In the genomic region with DNA sequence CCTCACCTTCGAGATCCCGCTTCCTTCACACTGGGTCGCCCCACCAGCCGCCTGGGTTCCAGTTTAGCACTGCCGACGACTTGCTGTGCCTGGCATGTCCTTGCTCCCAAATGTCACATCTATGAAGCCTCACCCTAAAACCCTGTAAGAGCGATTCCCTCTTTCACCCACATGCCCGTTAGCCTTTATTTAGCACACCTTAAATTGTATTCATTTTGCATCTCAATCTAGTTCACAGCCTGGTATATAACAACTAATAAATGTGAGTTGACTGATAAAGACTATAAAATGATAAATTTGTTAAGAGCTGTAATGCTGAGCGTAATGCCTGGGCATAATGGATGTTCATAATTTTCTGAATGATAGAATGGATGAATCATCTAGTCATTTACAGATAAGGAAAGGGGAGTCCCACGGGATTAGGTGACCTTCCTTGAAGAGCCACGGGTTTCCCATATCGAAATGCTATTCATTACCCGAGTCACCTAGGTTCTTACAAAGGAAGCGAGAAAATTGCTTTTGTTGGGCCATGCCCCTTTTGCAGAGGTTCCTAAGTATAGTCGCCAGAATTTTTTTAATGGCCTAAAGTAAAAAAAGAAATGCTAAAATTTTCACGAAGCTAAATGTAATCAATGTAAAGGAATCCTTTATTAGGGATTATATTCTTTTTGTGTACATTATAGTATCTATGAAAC, we compare ENCODE assay signal across 8 cellular contexts. TPM values are rescaled to one million over a fixed set of nuclear protein-coding genes. Genes with fewer than 3 reads are reported as not detected.
DNase-seq lines count a peak whose midpoint lies in the region; ATAC-seq and TF ChIP-seq lines count a peak whose summit lies in the region.

No MANE protein-coding gene starts in this region.

- peak overlapping the region; percentile 76 for H3K4me3 ChIP-seq in fibroblast of villous mesenchyme (ENCODE audit: low read depth, low read length)
- peak overlapping the region; percentile 74 for H3K4me3 ChIP-seq in smooth muscle cell

- H3K27me3 ChIP-seq in smooth muscle cell (ENCODE audit: low read depth), result no peaks in the 10 kb centered on the region

- intact Hi-C loops in activated naive CD4-positive, alpha-beta T cell treated with anti-CD3 and anti-CD28 coated beads for 36 hours (cut with micrococcal nuclease), result loop anchor here (1.0 to 10.0 kb wide), 6 partner anchors 105 to 1019 kb away; partner anchors contain the start of genes PIR, RBBP7 and SYAP1

- peaks cover 35% of the 10 kb centered on the region for H3K4me1 ChIP-seq in smooth muscle cell (ENCODE audit: low read depth)

- H3K9me3 Mint-ChIP-seq in activated naive CD4-positive, alpha-beta T cell treated with anti-CD3 and anti-CD28 coated beads for 36 hours, result no peaks in the 10 kb centered on the region
- H3K9me3 Mint-ChIP-seq in T-cell, result no peaks in the 10 kb centered on the region

- WGBS in smooth muscle cell (ENCODE audit: low lambda C conversion rate), result 10% methylated on average over 16 of the region's 16 CpGs

- peak overlapping the region; percentile 97 for H2AFZ ChIP-seq in smooth muscle cell (ENCODE audit: low read depth)

- H3K27ac ChIP-seq in smooth muscle cell (ENCODE audit: low read depth), result peak overlapping the region; percentile 72

- CTCF ChIA-PET in activated naive CD4-positive, alpha-beta T cell treated with anti-CD3 and anti-CD28 coated beads for 36 hours (lab: Charles Lee), result no interaction called here
- CTCF ChIA-PET in T-cell (lab: Charles Lee), result interaction anchor here (1.0 to 1.4 kb wide), 5 partner anchors 10 to 181 kb away, joined by 3 to 6 read pairs (median 3); partner anchors contain the start of gene ZRSR2 (in 1 of the 2)

- peaks cover 7% of the 10 kb centered on the region for H4K20me1 ChIP-seq in smooth muscle cell (ENCODE audit: low read depth)

- no peak for DNase-seq in activated naive CD4-positive, alpha-beta T cell treated with anti-CD3 and anti-CD28 coated beads for 36 hours
- no peak for DNase-seq in activated naive CD4-positive, alpha-beta T cell treated with anti-CD3 and anti-CD28 coated beads, Interleukin-2, amount 50 U/mL, for 16 hours
- peak in 2 of 34 experiments; percentile 1 to 2 for DNase-seq in T-cell
- no peak for DNase-seq in fibroblast of villous mesenchyme (ENCODE audit: low read depth)
- no peak for DNase-seq in smooth muscle cell (lab: John Stamatoyannopoulos, UW; ENCODE audit: unreplicated experiment)
- no peak for DNase-seq in central memory CD4-positive, alpha-beta T cell

- peak overlapping the region; percentile 88 for H3K4me3 Mint-ChIP-seq in activated naive CD4-positive, alpha-beta T cell treated with anti-CD3 and anti-CD28 coated beads for 36 hours
- H3K4me3 Mint-ChIP-seq in T-cell, result peak overlapping the region; percentile 91 to 98 (median 93)

- peaks cover 2% of the 10 kb centered on the region for H3K36me3 Mint-ChIP-seq in activated naive CD4-positive, alpha-beta T cell treated with anti-CD3 and anti-CD28 coated beads for 36 hours (ENCODE audit: low read depth)
- H3K36me3 Mint-ChIP-seq in T-cell, result no peaks in the 10 kb centered on the region

- H3K4me2 ChIP-seq in smooth muscle cell, result peak overlapping the region; percentile 89

- peak overlapping the region; percentile 95 for H3K27ac Mint-ChIP-seq in activated naive CD4-positive, alpha-beta T cell treated with anti-CD3 and anti-CD28 coated beads for 36 hours
- peak overlapping the region; percentile 97 for H3K27ac Mint-ChIP-seq in T-cell

- POLR2A ChIA-PET in T-cell (lab: Charles Lee), result no interaction called here

- ATAC-seq in T-cell (replicated peaks in 1 of 4) (no peak), GM19035 (IDR thresholded peaks at IDR 0.05; ENCODE audit: unreplicated experiment) (no peak), HG02981 (IDR thresholded peaks at IDR 0.05; ENCODE audit: unreplicated experiment) (no peak)

- H3K9ac ChIP-seq in smooth muscle cell (ENCODE audit: low read depth), result peak overlapping the region; percentile 52

- H3K9me3 ChIP-seq in smooth muscle cell (replicated peaks; ENCODE audit: low read depth), result no peaks in the 10 kb centered on the region

- H3F3A ChIP-seq in smooth muscle cell (ENCODE audit: low read depth), result peaks cover 6% of the 10 kb centered on the region

- H3K27me3 Mint-ChIP-seq in activated naive CD4-positive, alpha-beta T cell treated with anti-CD3 and anti-CD28 coated beads for 36 hours (ENCODE audit: low read depth), result no peaks in the 10 kb centered on the region
- H3K27me3 Mint-ChIP-seq in T-cell, result no peaks in the 10 kb centered on the region

- TF ChIP-seq CTCF in fibroblast of villous mesenchyme (IDR thresholded peaks at IDR 0.05; ENCODE audit: insufficient read depth, low read depth, low read length) (no peak), smooth muscle cell (IDR thresholded peaks at IDR 0.05; ENCODE audit: borderline replicate concordance, insufficient read depth, poor library complexity, severe bottlenecking) (no peak)

- peaks cover 20% of the 10 kb centered on the region for H3K4me1 Mint-ChIP-seq in activated naive CD4-positive, alpha-beta T cell treated with anti-CD3 and anti-CD28 coated beads for 36 hours (ENCODE audit: low read depth)
- peaks cover 20 to 31% (median 23%) of the 10 kb centered on the region in 3 donors for H3K4me1 Mint-ChIP-seq in T-cell

- peaks cover 37% of the 10 kb centered on the region for H3K79me2 ChIP-seq in smooth muscle cell (ENCODE audit: low read depth)

- no peaks in the 10 kb centered on the region for H3K36me3 ChIP-seq in smooth muscle cell (ENCODE audit: low read depth)

RNA-seq across cellular contexts. Expression of gene AP1S2, which starts 1.1 kb away (rescaled TPM):
- 10 to 100 TPM; 17.4 to 18.0 TPM for total RNA-seq in activated naive CD4-positive, alpha-beta T cell treated with anti-CD3 and anti-CD28 coated beads for 36 hours
- 10 to 100 TPM; 19.1 to 29.5 (median 25.3) TPM for total RNA-seq in T-cell
- 27.4 and 39.7 TPM in 2 replicates for total RNA-seq in fibroblast of villous mesenchyme
- 162 and 233 TPM in 2 replicates for total RNA-seq in smooth muscle cell
- polyA plus RNA-seq in smooth muscle cell, result 86.7 and 120 TPM in 2 replicates
